In genomic region chr14:89587128-89587420, GRCh38 we compare ENCODE assay signal across 1 cellular context.
TF ChIP-seq lines count a peak whose summit lies in the region.

No MANE protein-coding gene starts in this region.

TF ChIP-seq in GM23338, 12 proteins besides CTCF, POLR2A, EP300 and RAD21:
- TF ChIP-seq ZNF462 (CRISPR knock-in tag; IDR thresholded peaks at IDR 0.05) (no peak), ZNF331 (CRISPR knock-in tag; IDR thresholded peaks at IDR 0.05; ENCODE audit: low read depth) (no peak), ZNF114 (CRISPR knock-in tag; IDR thresholded peaks at IDR 0.05) (no peak), ETS1 (IDR thresholded peaks at IDR 0.05) (no peak), CREB1 (CRISPR knock-in tag; IDR thresholded peaks at IDR 0.05; ENCODE audit: low read depth) (no peak), JUNB (IDR thresholded peaks at IDR 0.05; ENCODE audit: unreplicated experiment) (no peak), NANOG (IDR thresholded peaks at IDR 0.05; ENCODE audit: borderline replicate concordance) (no peak), REST (IDR thresholded peaks at IDR 0.05; ENCODE audit: unreplicated experiment) (no peak), EZH2 (IDR thresholded peaks at IDR 0.05; ENCODE audit: low read depth, unreplicated experiment) (no peak), EZH2phosphoT487 (IDR thresholded peaks at IDR 0.05; ENCODE audit: unreplicated experiment) (no peak), STAT1 (IDR thresholded peaks at IDR 0.05; ENCODE audit: unreplicated experiment) (no peak), POLR2AphosphoS5 (IDR thresholded peaks at IDR 0.05; ENCODE audit: low read depth) (no peak)
